Comparison of ENCODE assay signal across 8 cellular contexts in the genomic region with DNA sequence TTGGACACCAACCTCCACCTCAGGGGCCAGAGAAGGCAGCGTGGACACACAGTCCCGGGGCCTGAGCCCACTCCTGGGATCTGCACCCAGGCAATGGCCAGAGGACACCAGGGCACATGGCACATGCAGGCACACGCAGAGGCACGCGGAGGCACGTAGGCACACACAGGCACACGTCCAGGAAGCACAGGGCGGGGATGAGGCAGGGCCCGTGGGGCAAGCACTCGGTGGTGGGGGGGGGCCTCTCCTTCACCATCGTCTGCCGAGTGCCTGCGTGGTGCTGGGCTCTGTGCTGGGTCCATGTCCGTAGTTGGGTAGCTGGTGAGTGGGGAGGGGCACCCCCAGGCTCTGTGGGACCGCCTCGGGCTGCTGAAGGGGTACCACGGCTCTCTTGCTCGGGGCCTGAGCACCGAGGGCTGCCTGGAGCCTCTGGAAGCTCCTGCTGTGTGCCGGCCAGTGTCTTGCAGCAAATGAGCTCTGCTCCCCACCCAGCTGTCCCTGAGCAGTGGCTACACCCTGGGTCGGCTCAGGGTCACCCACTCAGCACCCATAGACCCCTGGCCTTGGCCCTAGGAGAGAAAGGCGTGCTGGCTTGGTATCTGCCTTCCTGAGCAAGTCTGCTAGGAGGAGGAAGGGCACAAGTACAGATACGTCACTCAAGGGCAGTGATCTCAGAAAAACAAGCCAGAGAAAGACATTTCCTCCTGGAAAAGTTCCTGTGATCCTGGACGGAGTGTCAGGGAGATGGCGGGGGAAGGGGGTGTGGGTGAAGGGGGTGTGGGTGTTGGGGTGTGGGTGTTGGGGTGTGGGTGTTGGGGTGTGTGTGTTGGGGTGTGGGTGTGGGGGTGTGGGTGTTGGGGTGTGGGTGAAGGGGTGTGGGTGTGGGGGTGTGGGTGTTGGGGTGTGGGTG. TPM values are rescaled to one million over a fixed set of nuclear protein-coding genes. Genes with fewer than 3 reads are reported as not detected.
DNase-seq lines count a peak whose midpoint lies in the region; ATAC-seq and TF ChIP-seq lines count a peak whose summit lies in the region.

No MANE protein-coding gene starts in this region.

- H3K4me3 Mint-ChIP-seq in WTC11: no peak overlapping the region

- H3K4me1 Mint-ChIP-seq in WTC11: peaks cover 28% of the 10 kb centered on the region

- H3K27ac Mint-ChIP-seq in WTC11: no peak overlapping the region

- H3K9me3 ChIP-seq in lower lobe of right lung: no peaks in the 10 kb centered on the region

- CTCF ChIA-PET in WTC11 (lab: Charles Lee): no interaction called here

- DNase-seq in AG08396 (ENCODE audit: low spot score): peak; percentile 64
- DNase-seq in NCI-H1694 (lab: John Stamatoyannopoulos, UW): peak; percentile 21
- peak; percentile 10 to 53 for DNase-seq in T47D (ENCODE audit: low read depth in 1 of 2, low spot score in 1 of 2)
- peak; percentile 44 for DNase-seq in lower lobe of right lung
- no peak for DNase-seq in NCI-H1105 treated with DMSO at 0.1 percent for 48 hours (lab: John Stamatoyannopoulos, UW)
- no peak for DNase-seq in WTC11 (ENCODE audit: low spot score)
- no peak for DNase-seq in GDM1 (lab: John Stamatoyannopoulos, UW)

- peaks cover 6% of the 10 kb centered on the region; the same call in 1 of the 2 replicates for H3K36me3 Mint-ChIP-seq in WTC11

- TF ChIP-seq CTCF in lower lobe of right lung (IDR thresholded peaks at IDR 0.05) (no peak), WTC11 (IDR thresholded peaks at IDR 0.05) (no peak)

- H3K4me3 ChIP-seq in lower lobe of right lung: no peak overlapping the region

- no peaks in the 10 kb centered on the region for H3K9me3 Mint-ChIP-seq in WTC11

- peaks cover 6% of the 10 kb centered on the region for H3K4me1 ChIP-seq in lower lobe of right lung

- H3K27ac ChIP-seq in lower lobe of right lung: peak overlapping the region; percentile 41

- H3K36me3 ChIP-seq in lower lobe of right lung: no peaks in the 10 kb centered on the region

- intact Hi-C loops in lower lobe of right lung (cut with DNase I): no loop called here

- no peaks in the 10 kb centered on the region for H3K27me3 ChIP-seq in lower lobe of right lung (ENCODE audit: low read depth)

- in situ Hi-C loops in T47D (cut with HindIII; ENCODE audit: low pct_unique_long_range_greater_than_20kb, low sequenced_read_pairs): no loop called here

- POLR2A ChIA-PET in WTC11 (lab: Charles Lee): no interaction called here

- H3K27me3 Mint-ChIP-seq in WTC11 (ENCODE audit: low read depth): no peaks in the 10 kb centered on the region

- ATAC-seq in lower lobe of right lung: peak; percentile 18 to 21
- no peak for ATAC-seq in HG03565 (IDR thresholded peaks at IDR 0.05; ENCODE audit: unreplicated experiment)
- no peak for ATAC-seq in WTC11

TF ChIP-seq in WTC11, 78 proteins besides CTCF, POLR2A, EP300 and RAD21:
- TF ChIP-seq SMAD3 (CRISPR knock-in tag; IDR thresholded peaks at IDR 0.05; ENCODE audit: borderline replicate concordance) (no peak), GRHL2 (CRISPR knock-in tag; IDR thresholded peaks at IDR 0.05; ENCODE audit: insufficient replicate concordance, severe bottlenecking) (no peak), CREB1 (CRISPR knock-in tag; IDR thresholded peaks at IDR 0.05) (no peak), FOXK1 (CRISPR knock-in tag; IDR thresholded peaks at IDR 0.05) (no peak), TP53 (CRISPR knock-in tag; IDR thresholded peaks at IDR 0.05) (no peak), NFE2L1 (CRISPR knock-in tag; IDR thresholded peaks at IDR 0.05) (no peak), ZNF671 (CRISPR knock-in tag; IDR thresholded peaks at IDR 0.05) (no peak), EMX1 (CRISPR knock-in tag; IDR thresholded peaks at IDR 0.05) (no peak), PRRX2 (CRISPR knock-in tag; IDR thresholded peaks at IDR 0.05) (no peak)
- TF ChIP-seq, protein P1, sequence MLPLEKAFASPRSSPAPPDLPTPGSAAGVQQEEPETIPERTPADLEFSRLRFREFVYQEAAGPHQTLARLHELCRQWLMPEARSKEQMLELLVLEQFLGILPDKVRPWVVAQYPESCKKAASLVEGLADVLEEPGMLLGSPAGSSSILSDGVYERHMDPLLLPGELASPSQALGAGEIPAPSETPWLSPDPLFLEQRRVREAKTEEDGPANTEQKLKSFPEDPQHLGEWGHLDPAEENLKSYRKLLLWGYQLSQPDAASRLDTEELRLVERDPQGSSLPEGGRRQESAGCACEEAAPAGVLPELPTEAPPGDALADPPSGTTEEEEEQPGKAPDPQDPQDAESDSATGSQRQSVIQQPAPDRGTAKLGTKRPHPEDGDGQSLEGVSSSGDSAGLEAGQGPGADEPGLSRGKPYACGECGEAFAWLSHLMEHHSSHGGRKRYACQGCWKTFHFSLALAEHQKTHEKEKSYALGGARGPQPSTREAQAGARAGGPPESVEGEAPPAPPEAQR (CRISPR knock-in tag; IDR thresholded peaks at IDR 0.05): no peak

RNA-seq across cellular contexts. Expression of a gene that starts 26.5 kb away (rescaled TPM):
- total RNA-seq in lower lobe of right lung (not detected), WTC11 (2021) (not detected in 3 replicates)

RNA-seq across cellular contexts. Expression of a gene that starts 37.3 kb away (rescaled TPM):
- total RNA-seq in lower lobe of right lung (1.4 TPM), WTC11 (2021) (0.25 to 0.52 TPM (median 0.30 TPM) in 3 replicates)

Comparison
In these comparisons a context has a peak if more than half of its experiments do, and no peak if none do; other contexts are left out.
1. DNase-seq: peak in AG08396 (single experiment), NCI-H1694 (single experiment), T47D (2 of 2) and lower lobe of right lung (single experiment); none in NCI-H1105 treated with DMSO at 0.1 percent for 48 hours (single experiment), WTC11 (single experiment) and GDM1 (single experiment).
2. ATAC-seq: peak in lower lobe of right lung (2 of 2); none in HG03565 (single experiment) and WTC11 (single experiment).